Comparison of ENCODE assay signal across 8 cellular contexts in the genomic region with DNA sequence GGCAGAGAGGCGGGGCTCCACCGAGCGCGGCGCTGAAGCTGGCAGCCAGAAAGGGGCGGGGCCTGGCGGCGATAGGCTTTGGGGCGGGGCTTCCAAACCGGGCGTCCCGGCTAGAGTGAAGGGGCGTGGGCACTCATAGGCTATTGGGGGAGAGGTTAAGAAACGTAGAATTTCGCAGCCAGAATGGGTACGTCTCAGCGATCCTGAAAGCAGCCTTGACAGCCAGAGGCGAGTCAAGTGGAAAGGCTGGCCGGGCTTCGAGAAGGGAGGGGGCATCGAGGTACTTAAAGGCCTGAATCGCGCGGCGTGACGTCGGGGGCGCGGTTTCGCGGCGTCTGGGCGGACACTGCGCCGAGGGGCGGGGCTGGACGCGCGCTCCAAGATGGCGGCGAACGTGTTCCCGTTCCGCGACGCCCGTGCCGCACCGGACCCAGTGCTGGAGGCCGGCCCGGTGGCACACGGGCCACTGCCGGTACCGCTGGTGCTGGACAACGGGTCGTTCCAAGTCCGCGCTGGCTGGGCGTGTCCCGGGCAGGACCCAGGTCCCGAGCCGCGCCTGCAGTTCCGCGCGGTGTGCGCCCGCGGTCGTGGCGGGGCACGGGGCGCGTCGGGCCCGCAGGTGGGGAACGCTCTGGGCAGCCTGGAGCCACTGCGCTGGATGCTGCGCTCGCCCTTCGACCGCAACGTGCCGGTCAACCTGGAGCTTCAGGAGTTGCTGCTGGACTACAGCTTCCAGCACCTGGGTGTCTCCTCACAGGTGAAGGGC. TPM values are rescaled to one million over a fixed set of nuclear protein-coding genes. Genes with fewer than 3 reads are reported as not detected.
DNase-seq lines count a peak whose midpoint lies in the region; ATAC-seq and TF ChIP-seq lines count a peak whose summit lies in the region.

A gene (plus strand): TSS at position 364 of the 766 bp plus-strand sequence. CDS start 19 bp downstream, at position 383.

- H3K27ac Mint-ChIP-seq in progenitor cell of endocrine pancreas = peak within 1 kb of the TSS; percentile 99

- peaks cover 3% of the 10 kb centered on the region for H3K36me3 Mint-ChIP-seq in progenitor cell of endocrine pancreas (ENCODE audit: insufficient read depth)

- H3K9me3 ChIP-seq in upper lobe of right lung = no peaks in the 10 kb centered on the region

- DNase-seq in NCI-H1694 (lab: John Stamatoyannopoulos, UW) (peak; percentile 30), T-helper 1 cell (peak; percentile 93 to 97 (median 95)), amniotic stem cell (lab: John Stamatoyannopoulos, UW) (peak; percentile 86), left cardiac atrium (peak; percentile 93), progenitor cell of endocrine pancreas (ENCODE audit: low spot score, unreplicated experiment) (peak; percentile 96), upper lobe of right lung (peak; percentile 98)

- peaks cover 21% of the 10 kb centered on the region for H3K27me3 Mint-ChIP-seq in progenitor cell of endocrine pancreas

- H3K27ac ChIP-seq in upper lobe of right lung = peak within 1 kb of the TSS; percentile 84

- peaks cover under 1% of the 10 kb centered on the region for H3K27me3 ChIP-seq in upper lobe of right lung

- intact Hi-C loops in left cardiac atrium (cut with DNase I) (loop anchor here in 1 of 2 donors (5.0 kb wide), 1 partner anchor 101 kb away; no protein-coding TSS in a partner anchor), upper lobe of right lung (cut with DNase I) (no loop called here)

- peaks cover 18% of the 10 kb centered on the region for H3K36me3 ChIP-seq in upper lobe of right lung

- no peaks in the 10 kb centered on the region for H3K9me3 Mint-ChIP-seq in progenitor cell of endocrine pancreas (ENCODE audit: low read depth)

- ATAC-seq in GM18502 (IDR thresholded peaks at IDR 0.05; ENCODE audit: poor library complexity, unreplicated experiment) = peak; percentile 86
- ATAC-seq in HG02938 (IDR thresholded peaks at IDR 0.05; ENCODE audit: unreplicated experiment) = peak; percentile 87
- ATAC-seq in left cardiac atrium = peak; percentile 98 to 99
- peak; percentile 98 for ATAC-seq in upper lobe of right lung

- TF ChIP-seq CTCF in progenitor cell of endocrine pancreas (IDR thresholded peaks at IDR 0.05; ENCODE audit: unreplicated experiment) (no peak), upper lobe of right lung (IDR thresholded peaks at IDR 0.05) (no peak)

- H3K4me1 ChIP-seq in upper lobe of right lung = peaks cover 16% of the 10 kb centered on the region

- peak within 1 kb of the TSS; percentile 98 for H3K4me3 Mint-ChIP-seq in progenitor cell of endocrine pancreas (ENCODE audit: low read depth)

- peaks cover 9% of the 10 kb centered on the region for H3K4me1 Mint-ChIP-seq in progenitor cell of endocrine pancreas (ENCODE audit: low read depth)

- H3K4me3 ChIP-seq in upper lobe of right lung = peak within 1 kb of the TSS; percentile 96

RNA-seq across cellular contexts. Expression of the gene that starts here (rescaled TPM):
- total RNA-seq in left cardiac atrium (1 to 10 TPM; 3.6 to 5.1 TPM), progenitor cell of endocrine pancreas (9.8 and 10.3 TPM in 2 replicates), upper lobe of right lung (7.0 TPM)

Comparison
In these comparisons a context has a peak if more than half of its experiments do, and no peak if none do; other contexts are left out.
1. Peak in every context shown above with its lines: DNase-seq, ATAC-seq, H3K4me3 ChIP-seq and H3K27ac ChIP-seq.
2. DNase-seq: peak in every context shown above with its lines; median percentile 98 in upper lobe of right lung; 96 in progenitor cell of endocrine pancreas; 95 in T-helper 1 cell; 93 in left cardiac atrium; 86 in amniotic stem cell; 30 in NCI-H1694.